In the genomic region with DNA sequence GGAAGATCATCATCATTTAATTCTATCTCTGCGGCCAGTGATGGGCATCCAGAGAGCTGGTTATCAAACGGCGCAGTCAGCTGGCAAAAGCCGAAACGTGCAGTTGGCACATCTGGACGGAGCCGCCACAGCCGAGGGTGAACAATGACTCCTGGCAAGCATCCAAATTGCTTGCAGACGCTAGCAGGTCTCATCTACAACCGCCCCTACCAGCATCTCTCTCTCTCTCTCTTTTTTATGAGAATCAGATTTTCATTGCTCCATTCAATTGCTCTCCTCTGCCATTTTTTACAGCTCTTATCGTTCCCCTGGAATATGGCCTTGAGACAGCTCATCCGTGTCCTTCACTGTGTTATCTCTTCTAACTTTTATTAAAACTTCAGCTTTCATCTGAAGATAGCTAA, we compare ENCODE assay signal across 11 cellular contexts.
DNase-seq lines count a peak whose midpoint lies in the region; FAIRE-seq and TF ChIP-seq lines count a peak whose summit lies in the region.
"Had no signal": no experiment of that assay in that cellular context is flagged by ENCODE, and none has a peak within 500 bp of the region (broad histone marks: within the 10 kb centered on the region; RNA-seq: fewer than 3 reads in every experiment).

No MANE protein-coding gene starts in this region.

- TF ChIP-seq CTCF in mesothelial cell of epicardium (IDR thresholded peaks at IDR 0.05; ENCODE audit: unreplicated experiment) (no peak), D721Med (IDR thresholded peaks at IDR 0.05; ENCODE audit: insufficient read depth, missing control alignments) (no peak)

- H3K27me3 Mint-ChIP-seq in mesothelial cell of epicardium (ENCODE audit: low read depth) = no peaks in the 10 kb centered on the region
- H3K27me3 Mint-ChIP-seq: activated naive CD4-positive, alpha-beta T cell treated with anti-CD3 and anti-CD28 coated beads, Interleukin-2, amount 10 ng/mL, durations not matched to agents 7 days and 5 days had no signal

- H3K36me3 Mint-ChIP-seq in mesothelial cell of epicardium = no peaks in the 10 kb centered on the region

- no peak overlapping the region for H3K4me3 Mint-ChIP-seq in mesothelial cell of epicardium
- H3K4me3 Mint-ChIP-seq: activated naive CD4-positive, alpha-beta T cell treated with anti-CD3 and anti-CD28 coated beads, Interleukin-2, amount 10 ng/mL, durations not matched to agents 7 days and 5 days; neural crest cell had no signal

- DNase-seq in DMS79 treated with DMSO at 0.1 percent for 48 hours (lab: John Stamatoyannopoulos, UW) (peak; percentile 90), NCI-H187 (lab: John Stamatoyannopoulos, UW) (peak; percentile 53 to 59), SHP77 treated with DMSO at 0.1 percent for 48 hours (lab: John Stamatoyannopoulos, UW) (peak; percentile 71), mesothelial cell of epicardium (ENCODE audit: low spot score in 2 of 2, unreplicated experiment in 2 of 2) (peak; percentile 35 to 57), retina (no peak), C1 segment of cervical spinal cord (lab: John Stamatoyannopoulos, UW) (no peak), D721Med (ENCODE audit: insufficient read length, low spot score) (no peak)
- DNase-seq: activated naive CD4-positive, alpha-beta T cell treated with anti-CD3 and anti-CD28 coated beads, Interleukin-2, amount 10 ng/mL, durations not matched to agents 7 days and 5 days; glutamatergic neuron had no signal

- H3K4me1 Mint-ChIP-seq in mesothelial cell of epicardium = peaks cover 77% of the 10 kb centered on the region
- H3K4me1 Mint-ChIP-seq: activated naive CD4-positive, alpha-beta T cell treated with anti-CD3 and anti-CD28 coated beads, Interleukin-2, amount 10 ng/mL, durations not matched to agents 7 days and 5 days had no signal

- peak overlapping the region; percentile 80 for H3K27ac Mint-ChIP-seq in mesothelial cell of epicardium
- H3K27ac Mint-ChIP-seq: activated naive CD4-positive, alpha-beta T cell treated with anti-CD3 and anti-CD28 coated beads, Interleukin-2, amount 10 ng/mL, durations not matched to agents 7 days and 5 days had no signal

- FAIRE-seq in D721Med (lab: Jason Lieb, UNC) = no peak
- FAIRE-seq: endometrium had no signal

- no peaks in the 10 kb centered on the region for H3K9me3 Mint-ChIP-seq in mesothelial cell of epicardium
- H3K9me3 Mint-ChIP-seq: activated naive CD4-positive, alpha-beta T cell treated with anti-CD3 and anti-CD28 coated beads, Interleukin-2, amount 10 ng/mL, durations not matched to agents 7 days and 5 days; neural crest cell had no signal

Comparison
In these comparisons a context has a peak if more than half of its experiments do, and no peak if none do; other contexts are left out.
1. DNase-seq: peak in DMS79 treated with DMSO at 0.1 percent for 48 hours (single experiment), NCI-H187 (2 of 2), SHP77 treated with DMSO at 0.1 percent for 48 hours (single experiment) and mesothelial cell of epicardium (2 of 2); none in retina (single experiment), C1 segment of cervical spinal cord (0 of 14) and D721Med (single experiment).